ENCODE assay signal across 10 cellular contexts in genomic region chr14:55122441-55122986, GRCh38. TPM values are rescaled to one million over a fixed set of nuclear protein-coding genes. Genes with fewer than 3 reads are reported as not detected.
DNase-seq lines count a peak whose midpoint lies in the region; ATAC-seq, FAIRE-seq and TF ChIP-seq lines count a peak whose summit lies in the region.
"Had no signal": no experiment of that assay in that cellular context is flagged by ENCODE, and none has a peak within 500 bp of the region (broad histone marks: within the 10 kb centered on the region; RNA-seq: fewer than 3 reads in every experiment).

No MANE protein-coding gene starts in this region.

- H3K27me3 ChIP-seq in MG63 (no peaks in the 10 kb centered on the region), adipocyte (replicated peaks; ENCODE audit: control insufficient read depth, insufficient read depth, low read length) (no peaks in the 10 kb centered on the region), keratinocyte (ENCODE audit: control insufficient read depth, extremely low read depth, insufficient read depth, low read length) (no peaks in the 10 kb centered on the region), subcutaneous abdominal adipose tissue (ENCODE audit: control insufficient read depth in 5 of 5, insufficient read depth in 4 of 5, low read length in 5 of 5) (no peaks in the 10 kb centered on the region)

- H3K4me3 ChIP-seq in MG63 (no peak overlapping the region), adipocyte (ENCODE audit: low read length) (no peak overlapping the region), keratinocyte (ENCODE audit: control insufficient read depth in 2 of 3, extremely low read depth in 1 of 3, insufficient read depth in 2 of 3, low read depth in 1 of 3, low read length in 3 of 3) (no peak overlapping the region), subcutaneous abdominal adipose tissue (ENCODE audit: low read depth in 1 of 5, low read length in 5 of 5) (no peak overlapping the region)

- no peaks in the 10 kb centered on the region for H4K20me1 ChIP-seq in keratinocyte (ENCODE audit: control insufficient read depth, extremely low read depth, insufficient read depth, low read length)

- peaks cover 47% of the 10 kb centered on the region for H3K4me1 ChIP-seq in adipocyte (ENCODE audit: control insufficient read depth, insufficient read depth, low read length)
- H3K4me1 ChIP-seq in keratinocyte (ENCODE audit: control insufficient read depth, extremely low read depth, insufficient read depth, low read length), result peaks cover 36% of the 10 kb centered on the region
- H3K4me1 ChIP-seq in subcutaneous abdominal adipose tissue (ENCODE audit: control insufficient read depth in 5 of 5, insufficient read depth in 5 of 5, low read length in 5 of 5), result peaks cover 14 to 71% (median 61%) of the 10 kb centered on the region in 5 donors

- no peak for TF ChIP-seq CTCF in keratinocyte (optimal IDR thresholded peaks at IDR 0.05 in 1 of 3, IDR thresholded peaks at IDR 0.05 in 1 of 3, conservative IDR thresholded peaks at IDR 0.05 in 1 of 3; ENCODE audit: extremely low read depth in 1 of 3, insufficient read depth in 2 of 3, low read length in 3 of 3)

- FAIRE-seq in keratinocyte (lab: Jason Lieb, UNC) (peak; percentile 59), RCC 7860 (lab: Jason Lieb, UNC) (no peak)

- H3K9me1 ChIP-seq in keratinocyte (ENCODE audit: control insufficient read depth, extremely low read depth, insufficient read depth, low read length), result no peaks in the 10 kb centered on the region

- ATAC-seq in HG02623 (IDR thresholded peaks at IDR 0.05; ENCODE audit: unreplicated experiment), result no peak

- H3K9ac ChIP-seq in adipocyte (ENCODE audit: low read length) (no peak overlapping the region), keratinocyte (ENCODE audit: control insufficient read depth, extremely low read depth, insufficient read depth, low read length) (peak overlapping the region; percentile 6), subcutaneous abdominal adipose tissue (ENCODE audit: low read length in 5 of 5) (no peak overlapping the region)

- H3K79me2 ChIP-seq in keratinocyte (ENCODE audit: control insufficient read depth, insufficient read depth, low read length), result no peaks in the 10 kb centered on the region

- no peaks in the 10 kb centered on the region for H3K36me3 ChIP-seq in MG63
- H3K36me3 ChIP-seq in adipocyte (ENCODE audit: control insufficient read depth, insufficient read depth, low read length, severe bottlenecking), result no peaks in the 10 kb centered on the region
- H3K36me3 ChIP-seq in keratinocyte (ENCODE audit: control insufficient read depth in 2 of 2, extremely low read depth in 1 of 2, insufficient read depth in 2 of 2, low read length in 2 of 2), result no peaks in the 10 kb centered on the region
- no peaks in the 10 kb centered on the region for H3K36me3 ChIP-seq in subcutaneous abdominal adipose tissue (ENCODE audit: control insufficient read depth in 5 of 5, insufficient read depth in 5 of 5, low read length in 5 of 5)

- peak overlapping the region; percentile 12 for H3K4me2 ChIP-seq in keratinocyte (ENCODE audit: control insufficient read depth, extremely low read depth, insufficient read depth, low read depth, low read length)

- no peaks in the 10 kb centered on the region for H3K9me3 ChIP-seq in MG63
- no peaks in the 10 kb centered on the region for H3K9me3 ChIP-seq in adipocyte (ENCODE audit: control insufficient read depth, low read length)
- H3K9me3 ChIP-seq in keratinocyte (ENCODE audit: control insufficient read depth, low read depth, low read length), result no peaks in the 10 kb centered on the region
- H3K9me3 ChIP-seq in subcutaneous abdominal adipose tissue (ENCODE audit: control insufficient read depth in 5 of 5, low read length in 5 of 5), result no peaks in the 10 kb centered on the region

- DNase-seq in MG63 (peak; percentile 5), adipocyte (ENCODE audit: low read depth) (peak; percentile 60), keratinocyte (ENCODE audit: low read depth, low spot score) (no peak), RCC 7860 (ENCODE audit: low spot score) (no peak), EL (no peak)
- no peak for DNase-seq in activated CD4-positive, alpha-beta T cell treated with anti-CD3 and anti-CD28 coated beads, Interleukin-2, amount 50 U/mL, for 4 hours
- DNase-seq: activated CD4-positive, alpha-beta T cell treated with anti-CD3 and anti-CD28 coated beads for 36 hours; NCI-H1048 had no signal

- dilution Hi-C loops in keratinocyte (cut with MboI; ENCODE audit: extremely low pct_ligation_motif_present, low sequenced_read_pairs), result no loop called here

- H3K27ac ChIP-seq in keratinocyte (ENCODE audit: control insufficient read depth, insufficient read depth, low read length) (no peak overlapping the region), subcutaneous abdominal adipose tissue (ENCODE audit: low read depth, low read length) (peak overlapping the region; percentile 47)

- H2AFZ ChIP-seq in keratinocyte (ENCODE audit: control insufficient read depth, low read length), result peak overlapping the region; percentile 14

RNA-seq across cellular contexts. Expression of gene LGALS3, which starts 6.5 kb away (rescaled TPM):
- total RNA-seq in MG63 (2014; rRNA removed; shearing (Covaris generic); ENCODE audit: low replicate concordance), result 90.5 and 117 TPM in 2 replicates
- 134 to 202 TPM (median 193 TPM) in 3 replicates for polyA plus RNA-seq in keratinocyte
- polyA plus RNA-seq in keratinocyte (2011; ENCODE audit: low read depth), result 67.5 TPM
- 201 and 210 TPM in 2 replicates for polyA plus RNA-seq in keratinocyte (2011; cell fraction: cytosol; rRNA removed)
- polyA plus RNA-seq in keratinocyte (2011; cell fraction: nucleus; rRNA removed), result 92.3 and 104 TPM in 2 replicates
- 168 and 322 TPM in 2 replicates for polyA plus RNA-seq in keratinocyte (2012; ENCODE audit: low replicate concordance)
- 64.6 to 96.7 TPM (median 72.3 TPM) in 3 replicates for polyA minus RNA-seq in keratinocyte
- 138 TPM for polyA minus RNA-seq in keratinocyte (2011; cell fraction: cytosol; rRNA and poly(A)+ RNA removed)
- 52.1 and 53.9 TPM in 2 replicates for polyA minus RNA-seq in keratinocyte (2011; cell fraction: nucleus; rRNA and poly(A)+ RNA removed)

Comparison
In these comparisons a context has a peak if more than half of its experiments do, and no peak if none do; other contexts are left out.
1. DNase-seq: peak in MG63 (single experiment) and adipocyte (single experiment); none in keratinocyte (single experiment), RCC 7860 (single experiment), activated CD4-positive, alpha-beta T cell treated with anti-CD3 and anti-CD28 coated beads, Interleukin-2, amount 50 U/mL, for 4 hours (0 of 2) and EL (single experiment).